Comparison of ENCODE assay signal across 25 cellular contexts in the genomic region with DNA sequence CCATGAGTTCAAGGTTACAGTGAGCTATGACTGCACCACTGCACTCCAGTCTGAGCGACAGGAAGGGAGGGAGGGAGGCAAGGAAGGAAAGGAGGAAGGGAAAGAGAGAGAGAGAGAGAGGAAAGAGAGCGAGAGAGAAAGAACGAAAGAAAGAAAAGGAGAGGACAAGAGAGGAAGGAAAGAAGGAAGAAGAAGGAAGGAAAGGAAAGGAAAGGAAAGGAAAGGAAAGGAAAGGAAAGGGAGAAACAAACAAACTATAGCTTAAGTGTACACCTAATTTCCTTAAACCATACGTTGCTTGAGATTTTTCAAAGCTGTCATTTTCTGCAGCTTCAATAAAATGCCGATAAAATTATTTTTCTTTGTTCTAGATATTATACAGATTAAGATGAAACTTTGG.
"Had no signal": no experiment of that assay in that cellular context is flagged by ENCODE, and none has a peak within 500 bp of the region (broad histone marks: within the 10 kb centered on the region; RNA-seq: fewer than 3 reads in every experiment).

No MANE protein-coding gene starts in this region.

- FAIRE-seq: astrocyte, RCC 7860 had no signal

- H3K27me3 ChIP-seq: adrenal gland, body of pancreas, breast epithelium had no signal

- DNase-seq: activated CD4-positive, alpha-beta T cell treated with anti-CD3 and anti-CD28 coated beads, Interleukin-2, amount 10 ng/mL, durations not matched to agents 24 days and 14 days; activated CD4-positive, alpha-beta T cell treated with anti-CD3 and anti-CD28 coated beads, Interleukin-2, amount 50 U/mL, for 4 hours; activated CD8-positive, alpha-beta T cell treated with anti-CD3 and anti-CD28 coated beads for 36 hours; activated gamma-delta T cell treated with Interleukin-2 at 50 U/mL for 16 hours; activated naive CD4-positive, alpha-beta T cell treated with anti-CD3 and anti-CD28 coated beads for 36 hours; activated T-cell treated with anti-CD3 and anti-CD28 coated beads, Interleukin-2, amount 50 U/mL, for 24 hours; adrenal gland; body of pancreas; NCI-H1105; NCI-H1417 treated with DMSO at 0.1 percent for 48 hours; NCI-H187 treated with DMSO at 0.1 percent for 48 hours; NCI-H2081 treated with DMSO at 0.1 percent for 48 hours; NCI-H226; NCI-H446 treated with DMSO at 0.1 percent for 48 hours; NCI-H524; PC-9; Right ventricle myocardium superior; SW 1271; T1000; WERI-Rb-1 had no signal

- H3K4me1 ChIP-seq: body of pancreas had no signal

- ATAC-seq: activated CD8-positive, alpha-beta T cell treated with anti-CD3 and anti-CD28 coated beads for 36 hours; activated naive CD4-positive, alpha-beta T cell treated with anti-CD3 and anti-CD28 coated beads, Interleukin-2, amount 50 U/mL, for 72 hours; body of pancreas had no signal

- H3K9me3 ChIP-seq: adrenal gland, body of pancreas, breast epithelium had no signal

- H3K4me3 ChIP-seq: adrenal gland, body of pancreas, breast epithelium, PC-9 had no signal

- H3K4me2 ChIP-seq: PC-9 had no signal

- H3K4me3 Mint-ChIP-seq: activated CD4-positive, alpha-beta T cell treated with anti-CD3 and anti-CD28 coated beads, Interleukin-2, amount 10 ng/mL, durations not matched to agents 24 days and 14 days; activated CD8-positive, alpha-beta T cell treated with anti-CD3 and anti-CD28 coated beads for 36 hours; activated naive CD4-positive, alpha-beta T cell treated with anti-CD3 and anti-CD28 coated beads for 36 hours; activated T-cell treated with anti-CD3 and anti-CD28 coated beads, Interleukin-2, amount 50 U/mL, for 24 hours; activated T-helper 1 cell treated with anti-CD3 and anti-CD28 coated beads, Interleukin-12 subunit alpha, Interleukin-12 subunit beta, Interleukin-2, Interleukin-4 antibody, amounts not matched to agents 30 ng/mL and 10 ng/mL and 1 ng/mL, durations not matched to agents 14 hours and 24 hours and 36 hours had no signal

- H2AFZ ChIP-seq: PC-9 had no signal

- H3K36me3 ChIP-seq: breast epithelium, WERI-Rb-1 had no signal

- H3K9me3 Mint-ChIP-seq: activated CD4-positive, alpha-beta T cell treated with anti-CD3 and anti-CD28 coated beads, Interleukin-2, amount 10 ng/mL, durations not matched to agents 24 days and 14 days; activated CD8-positive, alpha-beta T cell treated with anti-CD3 and anti-CD28 coated beads for 36 hours; activated naive CD4-positive, alpha-beta T cell treated with anti-CD3 and anti-CD28 coated beads for 36 hours; activated naive CD4-positive, alpha-beta T cell treated with anti-CD3 and anti-CD28 coated beads, Interleukin-2, amount 50 U/mL, for 72 hours; activated T-cell treated with anti-CD3 and anti-CD28 coated beads, Interleukin-2, amount 50 U/mL, for 24 hours; activated T-helper 1 cell treated with anti-CD3 and anti-CD28 coated beads, Interleukin-12 subunit alpha, Interleukin-12 subunit beta, Interleukin-2, Interleukin-4 antibody, amounts not matched to agents 30 ng/mL and 10 ng/mL and 1 ng/mL, durations not matched to agents 14 hours and 24 hours and 36 hours had no signal

- H3K27me3 Mint-ChIP-seq: activated CD4-positive, alpha-beta T cell treated with anti-CD3 and anti-CD28 coated beads, Interleukin-2, amount 10 ng/mL, durations not matched to agents 24 days and 14 days; activated CD8-positive, alpha-beta T cell treated with anti-CD3 and anti-CD28 coated beads for 36 hours; activated T-cell treated with anti-CD3 and anti-CD28 coated beads, Interleukin-2, amount 50 U/mL, for 24 hours had no signal

- H3K27ac ChIP-seq: adrenal gland, body of pancreas, breast epithelium, PC-9, WERI-Rb-1 had no signal

- H3K27ac Mint-ChIP-seq: activated CD4-positive, alpha-beta T cell treated with anti-CD3 and anti-CD28 coated beads, Interleukin-2, amount 10 ng/mL, durations not matched to agents 24 days and 14 days; activated CD8-positive, alpha-beta T cell treated with anti-CD3 and anti-CD28 coated beads for 36 hours; activated naive CD4-positive, alpha-beta T cell treated with anti-CD3 and anti-CD28 coated beads for 36 hours; activated naive CD4-positive, alpha-beta T cell treated with anti-CD3 and anti-CD28 coated beads, Interleukin-2, amount 50 U/mL, for 72 hours; activated T-cell treated with anti-CD3 and anti-CD28 coated beads, Interleukin-2, amount 50 U/mL, for 24 hours; activated T-helper 1 cell treated with anti-CD3 and anti-CD28 coated beads, Interleukin-12 subunit alpha, Interleukin-12 subunit beta, Interleukin-2, Interleukin-4 antibody, amounts not matched to agents 30 ng/mL and 10 ng/mL and 1 ng/mL, durations not matched to agents 14 hours and 24 hours and 36 hours had no signal
